ENCODE assay signal across 8 cellular contexts in the genomic region with DNA sequence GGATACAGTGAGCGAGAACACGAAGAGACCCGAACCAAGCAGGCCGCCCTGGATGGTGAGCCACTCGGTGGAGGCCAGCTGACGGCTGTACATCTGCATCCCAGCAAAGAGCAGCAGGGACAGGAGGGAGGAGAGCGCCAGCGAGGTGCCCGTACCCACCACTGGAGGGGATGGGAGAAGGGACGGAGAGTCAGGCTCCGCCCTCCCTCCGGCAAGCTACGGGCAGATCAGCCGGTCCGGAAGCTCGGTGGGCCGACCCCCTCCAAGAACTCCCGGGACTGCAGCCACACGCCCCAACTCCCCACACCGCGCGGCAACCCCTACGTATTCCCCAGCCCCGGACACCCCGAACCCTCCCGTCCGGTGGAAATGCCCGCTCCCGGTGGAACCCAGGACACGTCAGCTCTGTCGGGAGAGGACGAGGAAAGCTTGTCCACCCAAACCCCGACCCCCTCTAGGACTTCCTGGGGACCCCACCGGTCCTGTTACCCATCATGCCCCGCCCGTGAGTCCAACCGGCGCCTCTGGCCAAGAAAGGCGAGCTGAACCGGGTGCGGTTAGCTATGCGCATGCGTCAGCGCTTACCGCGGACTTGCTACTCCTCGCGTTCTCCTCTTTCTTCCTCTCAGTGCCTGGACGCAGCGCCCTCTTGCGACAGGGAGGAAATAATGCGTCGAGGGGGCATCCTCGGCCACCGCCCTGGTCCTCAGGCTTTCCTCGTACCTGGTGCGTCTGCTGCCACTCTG. TPM values are rescaled to one million over a fixed set of nuclear protein-coding genes. Genes with fewer than 3 reads are reported as not detected.
DNase-seq lines count a peak whose midpoint lies in the region; ATAC-seq and TF ChIP-seq lines count a peak whose summit lies in the region.

TSS of gene KRTCAP2 (minus strand) at position 573 of the 746 bp plus-strand sequence. CDS start at position 493, 80 bp downstream.

- H3K9ac ChIP-seq in SK-N-MC (ENCODE audit: insufficient read length) = peak within 1 kb of the TSS; percentile 92

- H3K27ac Mint-ChIP-seq in activated naive CD4-positive, alpha-beta T cell treated with anti-CD3 and anti-CD28 coated beads, Interleukin-2, amount 10 ng/mL, durations not matched to agents 7 days and 5 days = peak within 1 kb of the TSS; percentile 98

- WGBS in testis, 2 donors = 0% methylated on average over 40 to 52 of the region's 57 CpGs

- H3K4me3 ChIP-seq in GM06990 (replicated peaks; ENCODE audit: low read depth, low read length) (peak within 1 kb of the TSS; percentile 98), NB4 (ENCODE audit: low read depth, low read length) (peak within 1 kb of the TSS; percentile 87), SK-N-MC (peak within 1 kb of the TSS; percentile 92), testis (peak within 1 kb of the TSS; percentile 92 to 98)

- TF ChIP-seq CTCF in GM06990 (IDR thresholded peaks at IDR 0.05; ENCODE audit: insufficient read depth, low read length, poor library complexity, severe bottlenecking) = peak; percentile 96
- peak; percentile 71 for TF ChIP-seq CTCF in NB4 (IDR thresholded peaks at IDR 0.05; ENCODE audit: low read depth, low read length)
- TF ChIP-seq CTCF in omental fat pad (IDR thresholded peaks at IDR 0.05) = peak in 2 of 3 donors; percentile 14 to 17
- TF ChIP-seq CTCF in testis (IDR thresholded peaks at IDR 0.05) = peak; percentile 93 to 100 (median 99)

- peaks cover 4% of the 10 kb centered on the region for H3K27me3 Mint-ChIP-seq in activated naive CD4-positive, alpha-beta T cell treated with anti-CD3 and anti-CD28 coated beads, Interleukin-2, amount 10 ng/mL, durations not matched to agents 7 days and 5 days

- peaks cover 18% of the 10 kb centered on the region for H3K4me1 ChIP-seq in testis

- no peaks in the 10 kb centered on the region for H3K9me3 Mint-ChIP-seq in activated naive CD4-positive, alpha-beta T cell treated with anti-CD3 and anti-CD28 coated beads, Interleukin-2, amount 10 ng/mL, durations not matched to agents 7 days and 5 days

- H3K27ac ChIP-seq in SK-N-MC = peak within 1 kb of the TSS; percentile 93
- peak within 1 kb of the TSS; percentile 94 to 97 for H3K27ac ChIP-seq in testis

- TF ChIP-seq POLR2A in NB4 (IDR thresholded peaks at IDR 0.05; ENCODE audit: extremely low read depth, insufficient read length) = peak; percentile 87
- no peak for TF ChIP-seq POLR2A in testis (IDR thresholded peaks at IDR 0.05)

- intact Hi-C loops in testis (cut with DNase I; ENCODE audit: low total_unique reads) = no loop called here

- no peaks in the 10 kb centered on the region for H3K27me3 ChIP-seq in GM06990 (replicated peaks; ENCODE audit: control insufficient read depth, insufficient read depth, low read length)
- no peaks in the 10 kb centered on the region for H3K27me3 ChIP-seq in testis

- POLR2A ChIA-PET in HEK293T (lab: Yijun Ruan, JAX) = interaction anchor here (0.6 to 4.5 kb wide), 49 partner anchors 9 to 291 kb away, joined by 3 to 96 read pairs (median 6); partner anchors contain the start of genes ADAM15, CKS1B, DPM3 and EFNA1

- H3K36me3 Mint-ChIP-seq in activated naive CD4-positive, alpha-beta T cell treated with anti-CD3 and anti-CD28 coated beads, Interleukin-2, amount 10 ng/mL, durations not matched to agents 7 days and 5 days = peaks cover 44% of the 10 kb centered on the region

- ATAC-seq in omental fat pad (ENCODE audit: low FRiP score) = peak; percentile 68

- H3K4me3 Mint-ChIP-seq in activated naive CD4-positive, alpha-beta T cell treated with anti-CD3 and anti-CD28 coated beads, Interleukin-2, amount 10 ng/mL, durations not matched to agents 7 days and 5 days = peak within 1 kb of the TSS; percentile 97

- peak; percentile 90 for DNase-seq in GM06990 (ENCODE audit: extremely low read depth, insufficient read length)
- peak; percentile 99 for DNase-seq in HEK293T (ENCODE audit: extremely low spot score)
- DNase-seq in NB4 (ENCODE audit: low read depth) = peak; percentile 95
- peak; percentile 73 for DNase-seq in SK-N-MC (ENCODE audit: low read depth, low spot score)
- peak; percentile 97 for DNase-seq in activated naive CD4-positive, alpha-beta T cell treated with anti-CD3 and anti-CD28 coated beads, Interleukin-2, amount 10 ng/mL, durations not matched to agents 7 days and 5 days
- DNase-seq in globus pallidus (ENCODE audit: low spot score) = peak; percentile 93
- peak; percentile 75 for DNase-seq in omental fat pad (ENCODE audit: low spot score)
- peak; percentile 95 for DNase-seq in testis

- peaks cover 5% of the 10 kb centered on the region for H3K36me3 ChIP-seq in GM06990 (ENCODE audit: control insufficient read depth, insufficient read depth, low read length)
- H3K36me3 ChIP-seq in SK-N-MC (ENCODE audit: insufficient read depth, low read length) = peaks cover 12% of the 10 kb centered on the region
- H3K36me3 ChIP-seq in testis (ENCODE audit: low read depth, missing control alignments) = no peaks in the 10 kb centered on the region

- CTCF ChIA-PET in HEK293T (lab: Yijun Ruan, JAX) = interaction anchor here (0.6 to 5.7 kb wide), 35 partner anchors 10 to 216 kb away, joined by 3 to 52 read pairs (median 4); partner anchors contain the start of genes ADAM15, EFNA3, FDPS and MTX1
- CTCF ChIA-PET in activated naive CD4-positive, alpha-beta T cell treated with anti-CD3 and anti-CD28 coated beads, Interleukin-2, amount 10 ng/mL, durations not matched to agents 7 days and 5 days (lab: Charles Lee) = interaction anchor here (0.6 to 13.8 kb wide), 26 partner anchors 8 to 315 kb away, joined by 3 to 226 read pairs (median 4); partner anchors contain the start of genes CKS1B, DPM3, EFNA4 and MTX1

- H3K4me1 Mint-ChIP-seq in activated naive CD4-positive, alpha-beta T cell treated with anti-CD3 and anti-CD28 coated beads, Interleukin-2, amount 10 ng/mL, durations not matched to agents 7 days and 5 days = peaks cover 65% of the 10 kb centered on the region

- no peaks in the 10 kb centered on the region for H3K9me3 ChIP-seq in SK-N-MC (ENCODE audit: low read depth, low read length)
- H3K9me3 ChIP-seq in testis = no peaks in the 10 kb centered on the region

TF ChIP-seq in HEK293T, 16 proteins besides CTCF, POLR2A, EP300 and RAD21:
- peak; percentile 57; the same call in 1 of the 2 replicates for TF ChIP-seq CTBP1 (IDR thresholded peaks at IDR 0.05; ENCODE audit: borderline replicate concordance)
- TF ChIP-seq L3MBTL2 (conservative IDR thresholded peaks at IDR 0.05) = 0 out of 2 replicates have a peak, but pooled peaks have one; percentile 3
- TF ChIP-seq ZNF384 (IDR thresholded peaks at IDR 0.05) = no peak

RNA-seq across cellular contexts. Expression of gene KRTCAP2, which starts in this region (rescaled TPM):
- total RNA-seq in omental fat pad (100 to 1,000 TPM in 2 of 4 donors, 10 to 100 TPM in 2; 77.9 to 171 (median 99.7) TPM), testis (100 to 1,000 TPM; 242 to 255 TPM)
- polyA plus RNA-seq in testis (ENCODE audit: insufficient read depth, low read depth, low replicate concordance) = 397 TPM

Comparison
In these comparisons a context has a peak if more than half of its experiments do, and no peak if none do; other contexts are left out.
1. Peak in every context shown above with its lines: DNase-seq, ATAC-seq, H3K4me3 ChIP-seq and H3K27ac ChIP-seq.
2. CTCF ChIP-seq: peak in every context shown above with its lines; median percentile 99 in testis; 96 in GM06990; 71 in NB4; 16 in omental fat pad.